Comparison of ENCODE assay signal across 27 cellular contexts in genomic region chr12:52201520-52201839, GRCh38. TPM values are rescaled to one million over a fixed set of nuclear protein-coding genes. Genes with fewer than 3 reads are reported as not detected.
A peak's percentile ranks its signal among the peaks of the same experiment; 100 is the strongest.
DNase-seq lines count a peak whose midpoint lies in the region; TF ChIP-seq lines count a peak whose summit lies in the region.
"Had no signal": no experiment of that assay in that cellular context is flagged by ENCODE, and none has a peak within 500 bp of the region (broad histone marks: within the 10 kb centered on the region; RNA-seq: fewer than 3 reads in every experiment).

No MANE protein-coding gene starts in this region.

- no peaks in the 10 kb centered on the region for H3K27me3 Mint-ChIP-seq in CD14-positive monocyte (ENCODE audit: low read depth in 3 of 3)
- peaks cover 14% of the 10 kb centered on the region for H3K27me3 Mint-ChIP-seq in endothelial cell (ENCODE audit: unreplicated experiment)
- H3K27me3 Mint-ChIP-seq in neural progenitor cell (ENCODE audit: insufficient read depth, low read depth), result peaks cover 8% of the 10 kb centered on the region

- no peak overlapping the region for H3K9ac ChIP-seq in neural progenitor cell

- no peaks in the 10 kb centered on the region for H3K79me2 ChIP-seq in neural progenitor cell (ENCODE audit: low read depth)

- H4K20me1 ChIP-seq in neural progenitor cell (ENCODE audit: low read depth), result no peaks in the 10 kb centered on the region

- intact Hi-C loops in CD14-positive monocyte (cut with micrococcal nuclease), result no loop called here

- H3K27me3 ChIP-seq in neural progenitor cell, result no peaks in the 10 kb centered on the region
- H3K27me3 ChIP-seq: breast epithelium, esophagus muscularis mucosa, foreskin keratinocyte, right atrium auricular region had no signal

- peaks cover 3 to 5% of the 10 kb centered on the region in 2 donors for H3K36me3 Mint-ChIP-seq in CD14-positive monocyte
- peaks cover 4% of the 10 kb centered on the region for H3K36me3 Mint-ChIP-seq in endothelial cell (ENCODE audit: low read depth, unreplicated experiment)
- no peaks in the 10 kb centered on the region for H3K36me3 Mint-ChIP-seq in neural progenitor cell
- H3K36me3 Mint-ChIP-seq: CD4-positive, CD25-positive, alpha-beta regulatory T cell; natural killer cell had no signal

- H3K27ac ChIP-seq in neural progenitor cell, result no peak overlapping the region
- no peak overlapping the region for H3K27ac ChIP-seq in substantia nigra (ENCODE audit: low read depth, low read length, poor library complexity, severe bottlenecking)
- H3K27ac ChIP-seq: esophagus muscularis mucosa, foreskin keratinocyte, right atrium auricular region had no signal

- DNase-seq in CD14-positive monocyte (ENCODE audit: low spot score), result peak; percentile 3
- DNase-seq in NCI-H524 (lab: John Stamatoyannopoulos, UW), result peak; percentile 56 to 73
- DNase-seq in endothelial cell (ENCODE audit: low spot score), result no peak
- no peak for DNase-seq in neural progenitor cell (ENCODE audit: low spot score)
- no peak for DNase-seq in NK-92 (lab: John Stamatoyannopoulos, UW; ENCODE audit: unreplicated experiment)
- DNase-seq in activated CD4-positive, alpha-beta T cell treated with anti-CD3 and anti-CD28 coated beads for 4 hours, result no peak
- no peak for DNase-seq in substantia nigra (lab: John Stamatoyannopoulos, UW)
- DNase-seq in Ammon's horn (ENCODE audit: low spot score), result no peak
- DNase-seq: activated CD4-positive, alpha-beta T cell treated with anti-CD3 and anti-CD28 coated beads, Interleukin-2, amount 50 U/mL, for 4 hours; activated CD4-positive, CD25-positive, alpha-beta regulatory T cell; activated naive CD4-positive, alpha-beta T cell treated with Interleukin-2 at 50 U/mL for 16 hours; CD4-positive, CD25-positive, alpha-beta regulatory T cell; effector memory CD8-positive, alpha-beta T cell; foreskin keratinocyte; HCEC 1CT; natural killer cell; NCI-H1092; NCI-H1694 treated with DMSO at 0.1 percent for 48 hours; NCI-H2171 treated with DMSO at 0.1 percent for 48 hours; NCI-H526 treated with DMSO at 0.1 percent for 48 hours; stimulated activated CD4-positive, alpha-beta T cell treated with anti-CD3 and anti-CD28 coated beads, Interleukin-4, amount 100 ng/mL, for 1 hour; T-helper 1 cell had no signal

- H3K27ac Mint-ChIP-seq in CD14-positive monocyte, result peak overlapping the region in 6 of 7 donors; percentile 98 to 100 (median 100)
- H3K27ac Mint-ChIP-seq in endothelial cell (ENCODE audit: unreplicated experiment), result no peak overlapping the region
- peak overlapping the region; percentile 41 for H3K27ac Mint-ChIP-seq in neural progenitor cell
- H3K27ac Mint-ChIP-seq: CD4-positive, CD25-positive, alpha-beta regulatory T cell; effector memory CD8-positive, alpha-beta T cell; natural killer cell had no signal

- no peak overlapping the region for H3K4me3 Mint-ChIP-seq in CD14-positive monocyte
- peak overlapping the region; percentile 29 for H3K4me3 Mint-ChIP-seq in endothelial cell (ENCODE audit: unreplicated experiment)
- peak overlapping the region; percentile 18 for H3K4me3 Mint-ChIP-seq in neural progenitor cell
- H3K4me3 Mint-ChIP-seq: CD4-positive, CD25-positive, alpha-beta regulatory T cell; effector memory CD8-positive, alpha-beta T cell; natural killer cell had no signal

- no peak overlapping the region for H2AFZ ChIP-seq in neural progenitor cell (replicated peaks)

- TF ChIP-seq CTCF in CD14-positive monocyte (IDR thresholded peaks at IDR 0.05) (no peak), endothelial cell (IDR thresholded peaks at IDR 0.05; ENCODE audit: unreplicated experiment) (no peak), neural progenitor cell (IDR thresholded peaks at IDR 0.05) (no peak)

- H3K4me3 ChIP-seq in neural progenitor cell, result no peak overlapping the region
- H3K4me3 ChIP-seq: esophagus muscularis mucosa, right atrium auricular region had no signal

- peaks cover 0 to 2% (median 0%) of the 10 kb centered on the region in 7 donors for H3K9me3 Mint-ChIP-seq in CD14-positive monocyte
- H3K9me3 Mint-ChIP-seq in endothelial cell (ENCODE audit: unreplicated experiment), result no peaks in the 10 kb centered on the region
- H3K9me3 Mint-ChIP-seq in neural progenitor cell, result no peaks in the 10 kb centered on the region
- H3K9me3 Mint-ChIP-seq: effector memory CD8-positive, alpha-beta T cell; natural killer cell had no signal

- H3K4me1 Mint-ChIP-seq in CD14-positive monocyte (peaks cover 95% of the 10 kb centered on the region), endothelial cell (ENCODE audit: unreplicated experiment) (peaks cover 36% of the 10 kb centered on the region), neural progenitor cell (peaks cover 32% of the 10 kb centered on the region)

- no peak overlapping the region for H3K4me2 ChIP-seq in neural progenitor cell

- H3F3A ChIP-seq in neural progenitor cell (ENCODE audit: low read depth), result no peaks in the 10 kb centered on the region

- peaks cover 36% of the 10 kb centered on the region for H3K4me1 ChIP-seq in neural progenitor cell

- no peaks in the 10 kb centered on the region for H3K36me3 ChIP-seq in neural progenitor cell
- H3K36me3 ChIP-seq: breast epithelium, esophagus muscularis mucosa, right atrium auricular region had no signal

- H3K9me3 ChIP-seq in neural progenitor cell (ENCODE audit: low read depth), result no peaks in the 10 kb centered on the region
- H3K9me3 ChIP-seq: breast epithelium, esophagus muscularis mucosa, right atrium auricular region had no signal

RNA-seq across cellular contexts. Expression of gene KRT80, which starts 9.7 kb away (rescaled TPM):
- polyA plus RNA-seq in CD14-positive monocyte, result under 1 TPM; 0.18 to 0.52 TPM
- 1.5 TPM for total RNA-seq in endothelial cell (ENCODE audit: unreplicated experiment)
- 0.12 TPM in 1 of 2 replicates, not detected in the other for total RNA-seq in neural progenitor cell (ENCODE audit: low replicate concordance)
- total RNA-seq: CD4-positive, CD25-positive, alpha-beta regulatory T cell; natural killer cell; subcutaneous adipose tissue had no signal
- polyA plus RNA-seq: CD4-positive, CD25-positive, alpha-beta regulatory T cell had no signal

RNA-seq across cellular contexts. Expression of gene KRT7, which starts 31.6 kb away (rescaled TPM):
- 1 to 10 TPM in 1 of 2 donors, not detected in 1; 2.7 TPM for polyA plus RNA-seq in CD14-positive monocyte
- total RNA-seq in endothelial cell (ENCODE audit: unreplicated experiment), result not detected
- total RNA-seq in neural progenitor cell (ENCODE audit: low replicate concordance), result 3.2 TPM in 1 of 2 replicates, not detected in the other
- total RNA-seq: CD4-positive, CD25-positive, alpha-beta regulatory T cell; SK-MEL-5 had no signal

Comparison
In these comparisons a context has a peak if more than half of its experiments do, and no peak if none do; other contexts are left out.
1. DNase-seq: peak in CD14-positive monocyte (single experiment) and NCI-H524 (2 of 2); none in endothelial cell (single experiment), neural progenitor cell (single experiment), NK-92 (single experiment), activated CD4-positive, alpha-beta T cell treated with anti-CD3 and anti-CD28 coated beads for 4 hours (0 of 2), substantia nigra (0 of 49) and Ammon's horn (single experiment).
2. H3K4me3 Mint-ChIP-seq: peak in endothelial cell (single experiment) and neural progenitor cell (single experiment); none in CD14-positive monocyte (0 of 2).